ENCODE assay signal across 8 cellular contexts in the genomic region with DNA sequence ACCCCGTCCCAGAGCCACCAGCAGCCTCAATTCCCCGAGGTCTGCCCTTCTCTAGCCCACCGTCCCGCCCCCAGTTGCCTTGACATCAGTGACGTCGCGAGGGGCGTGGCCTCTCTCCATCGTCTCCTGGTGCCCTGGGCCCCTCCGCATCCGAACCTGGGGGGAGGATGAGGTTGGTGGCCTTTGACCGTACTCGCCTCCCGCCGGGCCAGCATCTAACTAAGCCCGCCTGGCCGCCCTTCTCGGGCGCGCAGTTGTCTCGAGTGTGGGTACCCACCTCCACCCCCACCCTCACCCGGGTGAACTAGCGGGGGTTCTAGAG. TPM values are rescaled to one million over a fixed set of nuclear protein-coding genes. Genes with fewer than 3 reads are reported as not detected.
DNase-seq lines count a peak whose midpoint lies in the region; ATAC-seq, FAIRE-seq and TF ChIP-seq lines count a peak whose summit lies in the region.

No MANE protein-coding gene starts in this region.

- peaks cover 0 to 86% of the 10 kb centered on the region in 2 donors for H3K4me1 ChIP-seq in right atrium auricular region

- peak overlapping the region; percentile 83 for H3K27ac Mint-ChIP-seq in HFFc6
- H3K27ac Mint-ChIP-seq in T-helper 17 cell: peak overlapping the region; percentile 98

- ATAC-seq in T-helper 17 cell: peak; percentile 55

- no peaks in the 10 kb centered on the region for H3K9me3 ChIP-seq in T-helper 17 cell (ENCODE audit: control insufficient read depth, low read length, poor library complexity, severe bottlenecking)
- H3K9me3 ChIP-seq in right atrium auricular region: no peaks in the 10 kb centered on the region

- TF ChIP-seq CTCF in GM10266 (IDR thresholded peaks at IDR 0.05; ENCODE audit: control insufficient read depth, insufficient read depth, low read depth, missing control alignments): no peak
- TF ChIP-seq CTCF in HFFc6 (IDR thresholded peaks at IDR 0.05): no peak
- no peak for TF ChIP-seq CTCF in right atrium auricular region (IDR thresholded peaks at IDR 0.05)

- DNase-seq in GM10266 (ENCODE audit: extremely low spot score): peak; percentile 93
- peak; percentile 57 for DNase-seq in HFFc6
- peak; percentile 89 for DNase-seq in NCI-H1105 treated with DMSO at 0.1 percent for 48 hours (lab: John Stamatoyannopoulos, UW)
- DNase-seq in T-helper 17 cell: peak; percentile 76 to 85 (median 79)
- peak in 55 of 56 donors; percentile 46 to 98 (median 86) for DNase-seq in amygdala (lab: John Stamatoyannopoulos, UW)
- DNase-seq in right atrium auricular region (ENCODE audit: low spot score): peak; percentile 98
- peak; percentile 60 for DNase-seq in pulmonary artery endothelial cell (ENCODE audit: low read depth, low spot score)
- peak; percentile 92 for DNase-seq in urothelium cell line (ENCODE audit: low spot score)

- H3K9me3 Mint-ChIP-seq in HFFc6: no peaks in the 10 kb centered on the region

- H3K27ac ChIP-seq in right atrium auricular region: peak overlapping the region; percentile 100

- H3K4me3 Mint-ChIP-seq in HFFc6: peak overlapping the region; percentile 89
- peak overlapping the region; percentile 91 for H3K4me3 Mint-ChIP-seq in T-helper 17 cell

- H3K36me3 Mint-ChIP-seq in HFFc6 (ENCODE audit: low read depth) (no peaks in the 10 kb centered on the region), T-helper 17 cell (ENCODE audit: low read depth) (no peaks in the 10 kb centered on the region)

- H3K4me3 ChIP-seq in right atrium auricular region: peak overlapping the region; percentile 48 to 67

- peaks cover 1% of the 10 kb centered on the region for H3K27me3 Mint-ChIP-seq in HFFc6 (ENCODE audit: insufficient read depth)
- no peaks in the 10 kb centered on the region for H3K27me3 Mint-ChIP-seq in T-helper 17 cell

- peaks cover 26% of the 10 kb centered on the region for H3K4me1 Mint-ChIP-seq in HFFc6 (ENCODE audit: low read depth)
- H3K4me1 Mint-ChIP-seq in T-helper 17 cell: peaks cover 57% of the 10 kb centered on the region

- no peak for FAIRE-seq in urothelium cell line (lab: Jason Lieb, UNC)

- H3K27me3 ChIP-seq in right atrium auricular region: no peaks in the 10 kb centered on the region

- no peaks in the 10 kb centered on the region for H3K36me3 ChIP-seq in right atrium auricular region

RNA-seq across cellular contexts. Expression of a gene that starts 5.5 kb away (rescaled TPM):
- total RNA-seq in HFFc6 (2021; fragmentation: NEBNext Ultra II Directional; extraction: Animal tissue kit (Norgen Biotek cat#: 25700)): under 1 TPM in 4 of 6 experiments, not detected in 2; 0.17 to 0.33 (median 0.27) TPM
- total RNA-seq in T-helper 17 cell (1 to 10 TPM in 1 of 2 donors, under 1 TPM in 1; 0.78 to 1.2 TPM), right atrium auricular region (under 1 TPM in 1 of 2 donors, not detected in 1; 0.39 TPM), pulmonary artery endothelial cell (0.11 and 0.40 TPM in 2 replicates)

RNA-seq across cellular contexts. Expression of a gene that starts 42.7 kb away (rescaled TPM):
- 10 to 100 TPM in 5 of 6 experiments, 1 to 10 TPM in 1; 7.6 to 12.9 (median 11.8) TPM for total RNA-seq in HFFc6 (2021; fragmentation: NEBNext Ultra II Directional; extraction: Animal tissue kit (Norgen Biotek cat#: 25700))
- total RNA-seq in T-helper 17 cell (10 to 100 TPM; 53.3 to 60.8 TPM), right atrium auricular region (100 to 1,000 TPM; 135 TPM), pulmonary artery endothelial cell (67.2 and 89.1 TPM in 2 replicates)

RNA-seq across cellular contexts. Expression of a gene that starts 45.0 kb away (rescaled TPM):
- not detected for total RNA-seq in HFFc6 (2021; fragmentation: NEBNext Ultra II Directional; extraction: Animal tissue kit (Norgen Biotek cat#: 25700))
- total RNA-seq in T-helper 17 cell (not detected), right atrium auricular region (not detected), pulmonary artery endothelial cell (not detected in 2 replicates)

RNA-seq across cellular contexts. Expression of a gene that starts 49.4 kb away (rescaled TPM):
- not detected for total RNA-seq in HFFc6 (2021; fragmentation: NEBNext Ultra II Directional; extraction: Animal tissue kit (Norgen Biotek cat#: 25700))
- not detected for total RNA-seq in T-helper 17 cell
- not detected for total RNA-seq in right atrium auricular region
- total RNA-seq in pulmonary artery endothelial cell: not detected in 2 replicates

Comparison
In these comparisons a context has a peak if more than half of its experiments do, and no peak if none do; other contexts are left out.
1. Peak in every context shown above with its lines: DNase-seq, ATAC-seq, H3K4me3 ChIP-seq and H3K27ac ChIP-seq.